8 cellular contexts compared by ENCODE assay signal in the genomic region with DNA sequence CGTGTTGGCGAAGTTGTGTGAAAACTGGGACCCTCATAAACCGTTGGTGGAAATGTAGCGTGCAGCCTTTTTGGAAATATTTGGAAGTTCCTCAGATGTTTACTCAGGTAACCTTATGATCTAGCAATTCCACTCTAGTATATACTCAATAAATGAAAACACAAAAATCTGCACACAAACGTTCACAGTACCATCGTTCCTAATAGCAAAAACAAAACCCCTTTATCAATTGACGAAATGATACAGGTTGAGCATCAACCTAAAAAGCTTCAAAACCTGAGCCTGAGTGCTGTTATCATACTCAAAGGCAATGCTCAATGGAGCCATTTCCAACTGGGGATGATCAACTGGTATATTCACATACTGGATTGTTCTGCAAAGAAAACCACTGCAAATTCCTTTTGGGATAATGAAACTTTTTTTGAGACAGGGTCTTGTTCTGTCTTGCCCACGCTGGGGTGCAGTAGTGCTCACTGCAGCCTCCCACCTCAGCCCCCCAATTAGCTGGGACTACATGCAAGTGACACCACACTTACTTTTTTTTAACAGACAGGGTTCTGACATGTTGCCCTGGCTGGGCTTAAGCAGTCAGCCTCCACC. TPM values are rescaled to one million over a fixed set of nuclear protein-coding genes. Genes with fewer than 3 reads are reported as not detected.
DNase-seq lines count a peak whose midpoint lies in the region; ATAC-seq and TF ChIP-seq lines count a peak whose summit lies in the region.

No MANE protein-coding gene starts in this region.

- peak overlapping the region; percentile 96 to 97 (median 96) for H3K4me3 Mint-ChIP-seq in T-cell

- no peaks in the 10 kb centered on the region for H3K9me3 ChIP-seq in HEK293 (ENCODE audit: control insufficient read depth, insufficient read depth, low read depth, low read length)
- H3K9me3 ChIP-seq in esophagus muscularis mucosa, result no peaks in the 10 kb centered on the region
- H3K9me3 ChIP-seq in smooth muscle cell (replicated peaks; ENCODE audit: low read depth), result no peaks in the 10 kb centered on the region

- CTCF ChIA-PET in HEK293 (lab: Yijun Ruan, JAX) (interaction anchor here (1.6 to 2.3 kb wide), 2 partner anchors 370 to 373 kb away, joined by 5 to 12 read pairs; no protein-coding TSS in a partner anchor), T-cell (lab: Charles Lee) (no interaction called here)

- H3K4me3 ChIP-seq in HEK293 (ENCODE audit: low read depth, low read length) (no peak overlapping the region), esophagus muscularis mucosa (peak overlapping the region; percentile 73 to 91 (median 80)), smooth muscle cell (peak overlapping the region; percentile 67)

- no peaks in the 10 kb centered on the region for H3K27me3 Mint-ChIP-seq in T-cell

- POLR2A ChIA-PET in HEK293 (lab: Yijun Ruan, JAX) (interaction anchor here (0.6 to 2.2 kb wide), 20 partner anchors 8 to 794 kb away, joined by 3 to 41 read pairs (median 5); partner anchors contain the start of genes ACAA2, DYM and MBD1), T-cell (lab: Charles Lee) (interaction anchor here (0.6 to 1.5 kb wide), 5 partner anchors 11 to 1480 kb away, joined by 3 to 9 read pairs (median 3); partner anchors contain the start of gene ELAC1 (in 1 of the 2))

- H3K27ac Mint-ChIP-seq in T-cell, result peak overlapping the region; percentile 97 to 98

- H3K9me3 Mint-ChIP-seq in T-cell, result no peaks in the 10 kb centered on the region

- no peak for TF ChIP-seq EP300 in esophagus muscularis mucosa (IDR thresholded peaks at IDR 0.05)

- peaks cover 79 to 83% (median 80%) of the 10 kb centered on the region in 3 donors for H3K4me1 Mint-ChIP-seq in T-cell

- no peak for TF ChIP-seq POLR2A in esophagus muscularis mucosa (IDR thresholded peaks at IDR 0.05; ENCODE audit: low read depth)

- H3K36me3 Mint-ChIP-seq in T-cell, result peaks cover 53% of the 10 kb centered on the region

- H3K36me3 ChIP-seq in HEK293 (ENCODE audit: control insufficient read depth in 2 of 2, insufficient read depth in 1 of 2, low read length in 2 of 2) (peaks cover 46 to 56% of the 10 kb centered on the region in 2 experiments), esophagus muscularis mucosa (peaks cover 36 to 51% (median 41%) of the 10 kb centered on the region in 4 donors), smooth muscle cell (ENCODE audit: low read depth) (peaks cover 3% of the 10 kb centered on the region)

- no peak overlapping the region for H3K9ac ChIP-seq in smooth muscle cell (ENCODE audit: low read depth)

- DNase-seq in T-cell, result no peak
- no peak for DNase-seq in esophagus muscularis mucosa (ENCODE audit: extremely low spot score)
- no peak for DNase-seq in smooth muscle cell (lab: John Stamatoyannopoulos, UW; ENCODE audit: unreplicated experiment)
- DNase-seq in activated CD4-positive, CD25-positive, alpha-beta regulatory T cell treated with anti-CD3 and anti-CD28 coated beads, Interleukin-2, amount 50 U/mL, for 72 hours, result no peak

- ATAC-seq in T-cell (replicated peaks in 1 of 4), result no peak
- no peak for ATAC-seq in GM21390 (IDR thresholded peaks at IDR 0.05; ENCODE audit: unreplicated experiment)
- ATAC-seq in activated CD4-positive, CD25-positive, alpha-beta regulatory T cell treated with anti-CD3 and anti-CD28 coated beads, Interleukin-2, amount 50 U/mL, for 24 hours, result no peak
- no peak for ATAC-seq in GM21529 (IDR thresholded peaks at IDR 0.05; ENCODE audit: unreplicated experiment)

- peaks cover 44% of the 10 kb centered on the region for H3F3A ChIP-seq in smooth muscle cell (ENCODE audit: low read depth)

- H3K27me3 ChIP-seq in esophagus muscularis mucosa (no peaks in the 10 kb centered on the region), smooth muscle cell (ENCODE audit: low read depth) (no peaks in the 10 kb centered on the region)

- peaks cover 24% of the 10 kb centered on the region for H3K4me1 ChIP-seq in HEK293 (ENCODE audit: control insufficient read depth, insufficient read depth, low read length)
- H3K4me1 ChIP-seq in esophagus muscularis mucosa, result peaks cover 34 to 62% (median 52%) of the 10 kb centered on the region in 4 donors
- H3K4me1 ChIP-seq in smooth muscle cell (ENCODE audit: low read depth), result peaks cover 35% of the 10 kb centered on the region

- no peak overlapping the region for H2AFZ ChIP-seq in smooth muscle cell (ENCODE audit: low read depth)

- peak overlapping the region; percentile 88 for H3K27ac ChIP-seq in HEK293 (ENCODE audit: extremely low read depth, low read depth, low read length)
- H3K27ac ChIP-seq in esophagus muscularis mucosa (replicated peaks in 1 of 4), result peak overlapping the region; percentile 92 to 97 (median 96)
- peak overlapping the region; percentile 93 for H3K27ac ChIP-seq in smooth muscle cell (ENCODE audit: low read depth)

- peaks cover 36% of the 10 kb centered on the region for H4K20me1 ChIP-seq in smooth muscle cell (ENCODE audit: low read depth)

- no peak for TF ChIP-seq CTCF in HEK293 (tag by site-specific recombination; IDR thresholded peaks at IDR 0.05)
- TF ChIP-seq CTCF in esophagus muscularis mucosa (IDR thresholded peaks at IDR 0.05), result no peak
- TF ChIP-seq CTCF in smooth muscle cell (IDR thresholded peaks at IDR 0.05; ENCODE audit: borderline replicate concordance, insufficient read depth, poor library complexity, severe bottlenecking), result no peak

- intact Hi-C loops in esophagus muscularis mucosa (cut with DNase I), result loop anchor here (2.0 kb wide), 1 partner anchor 27 kb away; the partner anchor contains the start of gene DYM

- H3K4me2 ChIP-seq in smooth muscle cell, result peak overlapping the region; percentile 88

- peaks cover 66% of the 10 kb centered on the region for H3K79me2 ChIP-seq in smooth muscle cell (ENCODE audit: low read depth)

- 72% methylated on average over 8 of the region's 8 CpGs for WGBS in esophagus muscularis mucosa
- 76% methylated on average over 8 of the region's 8 CpGs for WGBS in smooth muscle cell (ENCODE audit: low lambda C conversion rate)

TF ChIP-seq in HEK293, 187 proteins besides CTCF, POLR2A, EP300 and RAD21 (continues in another document):
- peak; percentile 85 for TF ChIP-seq SCRT2 (tag by site-specific recombination; IDR thresholded peaks at IDR 0.05)
- peak; percentile 21 for TF ChIP-seq PATZ1 (tag by site-specific recombination; IDR thresholded peaks at IDR 0.05)
- no peak for TF ChIP-seq AEBP2 (tag by site-specific recombination; IDR thresholded peaks at IDR 0.05; ENCODE audit: borderline replicate concordance)
- no peak for TF ChIP-seq ZNF302 (tag by site-specific recombination; IDR thresholded peaks at IDR 0.05; ENCODE audit: low read depth)
- peak; percentile 12 for TF ChIP-seq ZNF510 (tag by site-specific recombination; IDR thresholded peaks at IDR 0.05; ENCODE audit: insufficient replicate concordance)
- peak; percentile 60; the same call in 1 of the 2 replicates for TF ChIP-seq ZNF629 (tag by site-specific recombination; IDR thresholded peaks at IDR 0.05)
- TF ChIP-seq, protein P1, sequence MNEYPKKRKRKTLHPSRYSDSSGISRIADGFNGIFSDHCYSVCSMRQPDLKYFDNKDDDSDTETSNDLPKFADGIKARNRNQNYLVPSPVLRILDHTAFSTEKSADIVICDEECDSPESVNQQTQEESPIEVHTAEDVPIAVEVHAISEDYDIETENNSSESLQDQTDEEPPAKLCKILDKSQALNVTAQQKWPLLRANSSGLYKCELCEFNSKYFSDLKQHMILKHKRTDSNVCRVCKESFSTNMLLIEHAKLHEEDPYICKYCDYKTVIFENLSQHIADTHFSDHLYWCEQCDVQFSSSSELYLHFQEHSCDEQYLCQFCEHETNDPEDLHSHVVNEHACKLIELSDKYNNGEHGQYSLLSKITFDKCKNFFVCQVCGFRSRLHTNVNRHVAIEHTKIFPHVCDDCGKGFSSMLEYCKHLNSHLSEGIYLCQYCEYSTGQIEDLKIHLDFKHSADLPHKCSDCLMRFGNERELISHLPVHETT (tag by site-specific recombination; IDR thresholded peaks at IDR 0.05), result no peak
- 0 out of 2 replicates have a peak, but pooled peaks have one; percentile 20 for TF ChIP-seq OVOL3 (tag by site-specific recombination; IDR thresholded peaks at IDR 0.05)

RNA-seq across cellular contexts. Expression of gene C18orf32, which starts 0.8 kb away (rescaled TPM):
- total RNA-seq in T-cell (10 to 100 TPM; 26.0 to 45.2 (median 40.2) TPM), esophagus muscularis mucosa (10 to 100 TPM; 39.6 to 61.5 (median 55.2) TPM), smooth muscle cell (74.9 and 99.4 TPM in 2 replicates)
- polyA plus RNA-seq in smooth muscle cell, result 87.2 and 87.7 TPM in 2 replicates

RNA-seq across cellular contexts. Expression of gene RPL17, which starts 4.5 kb away (rescaled TPM):
- total RNA-seq in T-cell (1,000 to 10,000 TPM; 2,227 to 2,547 (median 2,295) TPM), esophagus muscularis mucosa (1,000 to 10,000 TPM; 1,026 to 2,712 (median 2,009) TPM), smooth muscle cell (1,873 and 2,023 TPM in 2 replicates)
- 740 and 855 TPM in 2 replicates for polyA plus RNA-seq in smooth muscle cell

RNA-seq across cellular contexts. Expression of gene DYM, which starts 27.4 kb away (rescaled TPM):
- total RNA-seq in T-cell, result 10 to 100 TPM; 57.5 to 76.8 (median 61.6) TPM
- total RNA-seq in esophagus muscularis mucosa, result 10 to 100 TPM; 50.3 to 72.8 (median 67.0) TPM
- total RNA-seq in smooth muscle cell, result 63.1 and 79.7 TPM in 2 replicates
- 41.8 and 42.3 TPM in 2 replicates for polyA plus RNA-seq in smooth muscle cell
